In the genomic region with DNA sequence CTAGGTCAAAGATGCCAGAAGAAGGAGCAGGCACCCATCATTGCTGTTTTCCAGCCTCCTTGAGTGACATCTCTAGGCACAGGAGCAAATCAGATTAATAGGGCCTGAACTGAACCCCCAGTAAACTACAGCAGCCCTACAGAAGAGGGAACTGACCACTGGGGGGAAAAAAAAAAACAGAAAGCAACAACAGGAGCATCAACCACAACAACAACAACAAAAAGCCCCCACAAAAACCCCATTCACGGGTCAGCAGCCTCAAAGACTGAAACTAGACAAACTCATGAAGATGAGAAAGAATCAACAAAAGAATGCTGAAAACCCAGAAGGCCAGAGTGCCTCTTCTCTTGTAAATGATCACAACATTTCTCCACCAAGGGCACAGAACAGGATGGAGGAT, we compare ENCODE assay signal across 26 cellular contexts.
DNase-seq lines count a peak whose midpoint lies in the region; ATAC-seq and TF ChIP-seq lines count a peak whose summit lies in the region.
"Had no signal": no experiment of that assay in that cellular context is flagged by ENCODE, and none has a peak within 500 bp of the region (broad histone marks: within the 10 kb centered on the region; RNA-seq: fewer than 3 reads in every experiment).

No MANE protein-coding gene starts in this region.

- H3K79me1 ChIP-seq in neuronal stem cell (ENCODE audit: low read depth, low read length): no peaks in the 10 kb centered on the region

- H3K36me3 ChIP-seq in HUES48 (ENCODE audit: control insufficient read depth, insufficient read depth, low read length): no peaks in the 10 kb centered on the region
- H3K36me3 ChIP-seq in neuronal stem cell (replicated peaks in 1 of 2; ENCODE audit: control insufficient read depth in 2 of 2, insufficient read depth in 2 of 2, low read length in 2 of 2): no peaks in the 10 kb centered on the region
- H3K36me3 ChIP-seq: breast epithelium, lower lobe of right lung, Peyer's patch, SJCRH30, thoracic aorta had no signal

- H3K23ac ChIP-seq in neuronal stem cell (ENCODE audit: low read depth, low read length, poor library complexity): no peak overlapping the region

- intact Hi-C loops in posterior cingulate gyrus (cut with DNase I): no loop called here

- H4K91ac ChIP-seq in neuronal stem cell (ENCODE audit: low read depth, low read length, poor library complexity): no peak overlapping the region

- no peak overlapping the region for H2AK5ac ChIP-seq in neuronal stem cell (ENCODE audit: low read depth, low read length)

- H3K14ac ChIP-seq in neuronal stem cell (ENCODE audit: low read length): no peak overlapping the region

- no peak overlapping the region for H3K18ac ChIP-seq in neuronal stem cell (ENCODE audit: low read length)

- H3K36me3 Mint-ChIP-seq in type B pancreatic cell: no peaks in the 10 kb centered on the region
- H3K36me3 Mint-ChIP-seq: stimulated activated naive B cell treated with anti-CD40 and anti-IgM and Interleukin-4, amounts not matched to agents 10 μg/mL and 1 μg/mL and 100 μg/mL, for 72 hours had no signal

- no peak for DNase-seq in type B pancreatic cell (ENCODE audit: extremely low spot score, unreplicated experiment)
- DNase-seq in NCI-H146 treated with DMSO at 0.1 percent for 48 hours (lab: John Stamatoyannopoulos, UW; ENCODE audit: unreplicated experiment): no peak
- DNase-seq in neuronal stem cell (ENCODE audit: low spot score): no peak
- DNase-seq in posterior cingulate gyrus: no peak
- DNase-seq: activated CD4-positive, alpha-beta T cell treated with anti-CD3 and anti-CD28 coated beads for 36 hours; activated naive CD4-positive, alpha-beta T cell; activated T-cell treated with anti-CD3 and anti-CD28 coated beads, Interleukin-2, amount 50 U/mL, for 4 hours; CD4-positive, alpha-beta T cell; DMS153; effector memory CD4-positive, alpha-beta T cell; foreskin keratinocyte; GDM1; hippocampal formation; lower lobe of right lung; NCI-H1105 treated with DMSO at 0.1 percent for 48 hours; NCI-H2081 treated with DMSO at 0.1 percent for 48 hours; Peyer's patch; stimulated activated naive B cell treated with anti-CD40 and anti-IgM and Interleukin-4, amounts not matched to agents 10 μg/mL and 1 μg/mL and 100 μg/mL, for 72 hours; T-helper 1 cell had no signal

- H3K4me1 ChIP-seq in HUES48 (ENCODE audit: control insufficient read depth, insufficient read depth, low read length) (peaks cover 25% of the 10 kb centered on the region), neuronal stem cell (ENCODE audit: control insufficient read depth in 2 of 2, insufficient read depth in 1 of 2, low read depth in 1 of 2, low read length in 2 of 2) (peaks cover 2 to 13% of the 10 kb centered on the region in 2 donors)
- H3K4me1 ChIP-seq: breast epithelium, lower lobe of right lung had no signal

- peaks cover 12% of the 10 kb centered on the region for H3K27me3 Mint-ChIP-seq in type B pancreatic cell
- H3K27me3 Mint-ChIP-seq: activated CD4-positive, alpha-beta T cell treated with anti-CD3 and anti-CD28 coated beads for 36 hours; CD4-positive, alpha-beta T cell; stimulated activated naive B cell treated with anti-CD40 and anti-IgM and Interleukin-4, amounts not matched to agents 10 μg/mL and 1 μg/mL and 100 μg/mL, for 72 hours had no signal

- no peak overlapping the region for H4K8ac ChIP-seq in neuronal stem cell (ENCODE audit: low read depth, low read length)

- H3K9ac ChIP-seq in HUES48 (ENCODE audit: low read depth, low read length) (no peak overlapping the region), neuronal stem cell (ENCODE audit: low read depth, low read length, poor library complexity) (no peak overlapping the region)

- H3K27ac Mint-ChIP-seq in type B pancreatic cell: no peak overlapping the region
- H3K27ac Mint-ChIP-seq: activated CD4-positive, alpha-beta T cell treated with anti-CD3 and anti-CD28 coated beads for 36 hours; CD4-positive, alpha-beta T cell; stimulated activated naive B cell treated with anti-CD40 and anti-IgM and Interleukin-4, amounts not matched to agents 10 μg/mL and 1 μg/mL and 100 μg/mL, for 72 hours had no signal

- H2BK15ac ChIP-seq in neuronal stem cell (ENCODE audit: low read length): no peak overlapping the region

- no peak for TF ChIP-seq CTCF in type B pancreatic cell (conservative IDR thresholded peaks at IDR 0.05)

- peaks cover 8% of the 10 kb centered on the region for H3K9me3 Mint-ChIP-seq in type B pancreatic cell

- ATAC-seq in GM19025 (IDR thresholded peaks at IDR 0.05; ENCODE audit: low read depth, unreplicated experiment) (peak; percentile 65), HG02610 (IDR thresholded peaks at IDR 0.05; ENCODE audit: unreplicated experiment) (peak; percentile 66)
- ATAC-seq: activated CD4-positive, alpha-beta T cell treated with anti-CD3 and anti-CD28 coated beads for 36 hours; activated T-cell treated with anti-CD3 and anti-CD28 coated beads, Interleukin-2, amount 50 U/mL, for 4 hours; foreskin keratinocyte; lower lobe of right lung; stimulated activated naive B cell treated with anti-CD40 and anti-IgM and Interleukin-4, amounts not matched to agents 10 μg/mL and 1 μg/mL and 100 μg/mL, for 72 hours had no signal

- no peak overlapping the region for H3K4me2 ChIP-seq in neuronal stem cell (ENCODE audit: insufficient read depth, low read length, poor library complexity, severe bottlenecking)

- H3K27me3 ChIP-seq in HUES48 (ENCODE audit: control insufficient read depth, insufficient read depth, low read length) (no peaks in the 10 kb centered on the region), neuronal stem cell (ENCODE audit: control insufficient read depth in 3 of 3, insufficient read depth in 3 of 3, low read depth in 1 of 3, low read length in 3 of 3) (no peaks in the 10 kb centered on the region)
- H3K27me3 ChIP-seq: breast epithelium, foreskin keratinocyte, Peyer's patch, SJCRH30 had no signal

- no CpG with 5 or more reads among the region's 1 CpG for WGBS in neuronal stem cell (ENCODE audit: extremely low coverage in 2 of 2, insufficient read length in 2 of 2, insufficient replicate concordance in 1 of 2), 2 donors

- peak overlapping the region; percentile 11 for H3K4me3 Mint-ChIP-seq in type B pancreatic cell
- H3K4me3 Mint-ChIP-seq: activated CD4-positive, alpha-beta T cell treated with anti-CD3 and anti-CD28 coated beads for 36 hours; activated T-cell treated with anti-CD3 and anti-CD28 coated beads, Interleukin-2, amount 50 U/mL, for 4 hours; CD4-positive, alpha-beta T cell; stimulated activated naive B cell treated with anti-CD40 and anti-IgM and Interleukin-4, amounts not matched to agents 10 μg/mL and 1 μg/mL and 100 μg/mL, for 72 hours had no signal

- no peak overlapping the region for H2AFZ ChIP-seq in neuronal stem cell (ENCODE audit: low read length)

- H3K4me3 ChIP-seq in HUES48 (ENCODE audit: low read depth, low read length) (no peak overlapping the region), neuronal stem cell (ENCODE audit: low read length in 2 of 2) (no peak overlapping the region)
- H3K4me3 ChIP-seq: breast epithelium, lower lobe of right lung, Peyer's patch, SJCRH30, skin epidermis, thoracic aorta had no signal

- H3K9me3 ChIP-seq in HUES48 (ENCODE audit: control insufficient read depth, insufficient read depth, low read length) (no peaks in the 10 kb centered on the region), neuronal stem cell (replicated peaks in 1 of 2; ENCODE audit: control insufficient read depth in 2 of 2, insufficient read depth in 1 of 2, low read depth in 1 of 2, low read length in 2 of 2) (peaks cover 0 to 3% of the 10 kb centered on the region in 2 donors)
- H3K9me3 ChIP-seq: breast epithelium, lower lobe of right lung, Peyer's patch, SJCRH30, thoracic aorta had no signal

- peak overlapping the region; percentile 64 for H3K27ac ChIP-seq in HUES48 (ENCODE audit: low read depth, low read length)
- no peak overlapping the region for H3K27ac ChIP-seq in neuronal stem cell (replicated peaks; ENCODE audit: low read length)
- H3K27ac ChIP-seq: breast epithelium, foreskin keratinocyte, lower lobe of right lung, Peyer's patch, SJCRH30, thoracic aorta had no signal

- H2BK5ac ChIP-seq in neuronal stem cell (ENCODE audit: low read length): no peak overlapping the region

- H2BK12ac ChIP-seq in neuronal stem cell (ENCODE audit: low read length): no peak overlapping the region

- no peak overlapping the region for H3K4ac ChIP-seq in neuronal stem cell (ENCODE audit: low read length)

- peaks cover 11% of the 10 kb centered on the region for H3K4me1 Mint-ChIP-seq in type B pancreatic cell (ENCODE audit: unreplicated experiment)
- H3K4me1 Mint-ChIP-seq: activated CD4-positive, alpha-beta T cell treated with anti-CD3 and anti-CD28 coated beads for 36 hours; stimulated activated naive B cell treated with anti-CD40 and anti-IgM and Interleukin-4, amounts not matched to agents 10 μg/mL and 1 μg/mL and 100 μg/mL, for 72 hours had no signal

- H2BK120ac ChIP-seq in neuronal stem cell (ENCODE audit: low read depth, low read length): no peak overlapping the region
